10 cellular contexts compared by ENCODE assay signal in the genomic region with DNA sequence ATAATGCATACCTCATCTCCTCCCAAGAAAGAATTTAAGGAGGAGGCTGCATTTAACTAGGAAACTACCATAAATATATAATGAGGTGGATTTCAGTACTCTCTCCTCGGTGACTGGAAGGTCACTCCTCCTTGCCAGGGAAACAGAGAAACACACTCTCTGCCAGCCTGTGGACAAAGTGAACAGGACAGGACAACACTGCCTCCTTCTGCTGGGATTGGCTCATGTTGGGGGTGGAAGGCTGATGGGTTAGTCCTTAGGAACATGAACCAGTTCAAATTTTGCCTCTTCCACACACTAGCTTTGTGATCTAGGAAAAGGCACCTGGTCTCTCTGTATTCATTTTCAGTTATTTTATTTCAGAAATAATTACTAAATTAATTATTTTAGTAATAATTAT. TPM values are rescaled to one million over a fixed set of nuclear protein-coding genes. Genes with fewer than 3 reads are reported as not detected.
DNase-seq lines count a peak whose midpoint lies in the region; ATAC-seq and TF ChIP-seq lines count a peak whose summit lies in the region.
"Had no signal": no experiment of that assay in that cellular context is flagged by ENCODE, and none has a peak within 500 bp of the region (broad histone marks: within the 10 kb centered on the region; RNA-seq: fewer than 3 reads in every experiment).

No MANE protein-coding gene starts in this region.

- peaks cover 4% of the 10 kb centered on the region for H3K27me3 Mint-ChIP-seq in activated T-cell treated with anti-CD3 and anti-CD28 coated beads, Interleukin-2, amount 50 U/mL, for 4 hours (ENCODE audit: low read depth)

- TF ChIP-seq RAD21 in HCT116 (IDR thresholded peaks at IDR 0.05; ENCODE audit: low read depth), result peak; percentile 72

- H4K20me1 ChIP-seq in HCT116 (ENCODE audit: insufficient read depth), result no peaks in the 10 kb centered on the region

- H3K4me2 ChIP-seq in HCT116 (ENCODE audit: low read length), result no peak overlapping the region

- H3K79me2 ChIP-seq in HCT116 (ENCODE audit: insufficient read depth, low read length), result no peaks in the 10 kb centered on the region

- no peaks in the 10 kb centered on the region for H3K9me3 Mint-ChIP-seq in activated T-cell treated with anti-CD3 and anti-CD28 coated beads, Interleukin-2, amount 50 U/mL, for 4 hours
- H3K9me3 Mint-ChIP-seq: memory B cell had no signal

- in situ Hi-C loops in SK-MEL-5 (cut with HindIII; ENCODE audit: low pct_unique_long_range_greater_than_20kb, low sequenced_read_pairs), result no loop called here

- H3K27ac ChIP-seq in HCT116 (ENCODE audit: low read depth, low read length) (no peak overlapping the region), stomach (no peak overlapping the region)

- WGBS in stomach, 5 donors, result 19 to 52% (median 34%) methylated on average over 1 of the region's 1 CpG

- RAD21 ChIA-PET in HCT116 (lab: Charles Lee; ENCODE audit: low non-redundant PET in 1 of 2, low total read pairs in 2 of 2, uncharacterized antibody in 2 of 2, unreplicated experiment in 2 of 2), result interaction anchor here (0.7 to 2.0 kb wide), 4 partner anchors 12 to 1903 kb away, joined by 3 to 18 read pairs (median 6); no protein-coding TSS in a partner anchor

- TF ChIP-seq POLR2A in HCT116 (IDR thresholded peaks at IDR 0.05; ENCODE audit: borderline replicate concordance, extremely low read depth, insufficient read depth, insufficient read length) (no peak), stomach (IDR thresholded peaks at IDR 0.05) (no peak)

- intact Hi-C loops in HCT116 (cut with micrococcal nuclease), result loop anchor here (10.0 kb wide), 1 partner anchor 562 kb away; no protein-coding TSS in a partner anchor
- intact Hi-C loops in Right ventricle myocardium superior (cut with DNase I), result no loop called here
- intact Hi-C loops in stomach (cut with DNase I; ENCODE audit: low total_unique reads), result loop anchor here (10.0 kb wide), 1 partner anchor 102 kb away; no protein-coding TSS in a partner anchor

- POLR2A ChIA-PET in HCT116 (lab: Charles Lee), result no interaction called here

- no peaks in the 10 kb centered on the region for H3K9me2 ChIP-seq in HCT116 (ENCODE audit: insufficient read depth)

- H2AFZ ChIP-seq in HCT116 (ENCODE audit: low read depth, low read length, poor library complexity, severe bottlenecking), result no peak overlapping the region

- no peak overlapping the region for H3K4me3 ChIP-seq in HCT116 (replicated peaks in 1 of 2; ENCODE audit: low read depth in 1 of 2, low read length in 2 of 2)
- H3K4me3 ChIP-seq in stomach, result no peak overlapping the region

- ATAC-seq in HCT116 (peak; percentile 95), Right ventricle myocardium superior (ENCODE audit: poor library complexity) (peak; percentile 84)
- no peak for ATAC-seq in activated T-cell treated with anti-CD3 and anti-CD28 coated beads, Interleukin-2, amount 50 U/mL, for 4 hours

- no peaks in the 10 kb centered on the region for H3K27me3 ChIP-seq in HCT116 (ENCODE audit: insufficient read depth, low read length)
- no peaks in the 10 kb centered on the region for H3K27me3 ChIP-seq in stomach

- TF ChIP-seq CTCF in HCT116 (IDR thresholded peaks at IDR 0.05 in 2 of 3, conservative IDR thresholded peaks at IDR 0.05 in 1 of 3; ENCODE audit: borderline replicate concordance in 1 of 3, insufficient read depth in 1 of 3, low read depth in 2 of 3, low read length in 2 of 3) (peak; percentile 26 to 57 (median 39); a peak in 5 of 6 replicates), stomach (IDR thresholded peaks at IDR 0.05) (peak in 2 of 7 experiments; percentile 18 to 43)

- H3K36me3 ChIP-seq in HCT116 (ENCODE audit: control insufficient read depth in 1 of 2, insufficient read depth in 2 of 2, low read length in 2 of 2) (no peaks in the 10 kb centered on the region), stomach (no peaks in the 10 kb centered on the region)

- CTCF ChIA-PET in HCT116 (lab: Charles Lee), result interaction anchor here (1.1 to 7.7 kb wide), 3 partner anchors 12 to 120 kb away, joined by 3 to 63 read pairs (median 5); no protein-coding TSS in a partner anchor

- H3K4me1 ChIP-seq in HCT116 (ENCODE audit: control insufficient read depth in 1 of 2, insufficient read depth in 2 of 2, low read length in 2 of 2) (no peaks in the 10 kb centered on the region), stomach (peaks cover 0 to 11% (median 3%) of the 10 kb centered on the region in 4 donors)

- H3K4me3 Mint-ChIP-seq in activated T-cell treated with anti-CD3 and anti-CD28 coated beads, Interleukin-2, amount 50 U/mL, for 4 hours, result no peak overlapping the region
- H3K4me3 Mint-ChIP-seq: memory B cell had no signal

- H3K36me3 Mint-ChIP-seq in activated T-cell treated with anti-CD3 and anti-CD28 coated beads, Interleukin-2, amount 50 U/mL, for 4 hours (ENCODE audit: insufficient read depth), result no peaks in the 10 kb centered on the region
- H3K36me3 Mint-ChIP-seq: memory B cell had no signal

- no peak for TF ChIP-seq EP300 in stomach (IDR thresholded peaks at IDR 0.05)

- H3K4me1 Mint-ChIP-seq in activated T-cell treated with anti-CD3 and anti-CD28 coated beads, Interleukin-2, amount 50 U/mL, for 4 hours (ENCODE audit: low read depth), result no peaks in the 10 kb centered on the region

- H3K9me3 ChIP-seq in HCT116 (ENCODE audit: control insufficient read depth in 1 of 2, insufficient read depth in 1 of 2, low read depth in 1 of 2, low read length in 2 of 2), result peaks cover 0 to 6% of the 10 kb centered on the region in 2 experiments; a peak in 1 of 4 replicates
- H3K9me3 ChIP-seq in stomach, result no peaks in the 10 kb centered on the region

- DNase-seq in HCT116 (ENCODE audit: low read depth, low spot score) (no peak), SK-MEL-5 (ENCODE audit: low read depth, low spot score) (peak; percentile 79), Right ventricle myocardium superior (no peak), stomach (peak; percentile 29), UCSD-AML1 (lab: John Stamatoyannopoulos, UW; ENCODE audit: unreplicated experiment) (no peak)
- DNase-seq in activated T-cell treated with anti-CD3 and anti-CD28 coated beads, Interleukin-2, amount 50 U/mL, for 4 hours, result no peak
- no peak for DNase-seq in activated CD4-positive, CD25-positive, alpha-beta regulatory T cell (lab: John Stamatoyannopoulos, UW)
- DNase-seq: NCI-H2029 treated with DMSO at 0.1 percent for 48 hours; stimulated activated CD4-positive, alpha-beta T cell treated with anti-CD3 and anti-CD28 coated beads, Interleukin-2, amount 100 ng/mL, for 24 hours had no signal

- BruUV-seq in HCT116 (replicated peaks; lab: Mats Ljungman, UMichigan), result no TSS peak

- H3K9ac ChIP-seq in HCT116 (ENCODE audit: low read length), result no peak overlapping the region

TF ChIP-seq in HCT116, 20 proteins besides CTCF, POLR2A, EP300 and RAD21 (continues in another document):
- no peak for TF ChIP-seq SRF (IDR thresholded peaks at IDR 0.05; ENCODE audit: low read depth)
- no peak for TF ChIP-seq ATF3 (IDR thresholded peaks at IDR 0.05)
- no peak for TF ChIP-seq YY1 (IDR thresholded peaks at IDR 0.05; ENCODE audit: extremely low read depth, insufficient replicate concordance, low read depth, low read length)
- TF ChIP-seq JUND (IDR thresholded peaks at IDR 0.05), result no peak
- TF ChIP-seq SP1 (IDR thresholded peaks at IDR 0.05; ENCODE audit: low read depth), result no peak
- TF ChIP-seq MAX (IDR thresholded peaks at IDR 0.05), result no peak
- no peak for TF ChIP-seq CBX3 (IDR thresholded peaks at IDR 0.05; ENCODE audit: low read depth)
- no peak for TF ChIP-seq SIN3A (IDR thresholded peaks at IDR 0.05; ENCODE audit: low read depth)
- no peak for TF ChIP-seq FOSL1 (IDR thresholded peaks at IDR 0.05; ENCODE audit: low read depth)
- no peak for TF ChIP-seq TCF7L2 (IDR thresholded peaks at IDR 0.05; ENCODE audit: borderline replicate concordance, extremely low read depth, insufficient read depth, insufficient read length)
- TF ChIP-seq EZH2 (IDR thresholded peaks at IDR 0.05), result no peak
- TF ChIP-seq, protein P1, sequence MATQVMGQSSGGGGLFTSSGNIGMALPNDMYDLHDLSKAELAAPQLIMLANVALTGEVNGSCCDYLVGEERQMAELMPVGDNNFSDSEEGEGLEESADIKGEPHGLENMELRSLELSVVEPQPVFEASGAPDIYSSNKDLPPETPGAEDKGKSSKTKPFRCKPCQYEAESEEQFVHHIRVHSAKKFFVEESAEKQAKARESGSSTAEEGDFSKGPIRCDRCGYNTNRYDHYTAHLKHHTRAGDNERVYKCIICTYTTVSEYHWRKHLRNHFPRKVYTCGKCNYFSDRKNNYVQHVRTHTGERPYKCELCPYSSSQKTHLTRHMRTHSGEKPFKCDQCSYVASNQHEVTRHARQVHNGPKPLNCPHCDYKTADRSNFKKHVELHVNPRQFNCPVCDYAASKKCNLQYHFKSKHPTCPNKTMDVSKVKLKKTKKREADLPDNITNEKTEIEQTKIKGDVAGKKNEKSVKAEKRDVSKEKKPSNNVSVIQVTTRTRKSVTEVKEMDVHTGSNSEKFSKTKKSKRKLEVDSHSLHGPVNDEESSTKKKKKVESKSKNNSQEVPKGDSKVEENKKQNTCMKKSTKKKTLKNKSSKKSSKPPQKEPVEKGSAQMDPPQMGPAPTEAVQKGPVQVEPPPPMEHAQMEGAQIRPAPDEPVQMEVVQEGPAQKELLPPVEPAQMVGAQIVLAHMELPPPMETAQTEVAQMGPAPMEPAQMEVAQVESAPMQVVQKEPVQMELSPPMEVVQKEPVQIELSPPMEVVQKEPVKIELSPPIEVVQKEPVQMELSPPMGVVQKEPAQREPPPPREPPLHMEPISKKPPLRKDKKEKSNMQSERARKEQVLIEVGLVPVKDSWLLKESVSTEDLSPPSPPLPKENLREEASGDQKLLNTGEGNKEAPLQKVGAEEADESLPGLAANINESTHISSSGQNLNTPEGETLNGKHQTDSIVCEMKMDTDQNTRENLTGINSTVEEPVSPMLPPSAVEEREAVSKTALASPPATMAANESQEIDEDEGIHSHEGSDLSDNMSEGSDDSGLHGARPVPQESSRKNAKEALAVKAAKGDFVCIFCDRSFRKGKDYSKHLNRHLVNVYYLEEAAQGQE (IDR thresholded peaks at IDR 0.05; ENCODE audit: low read depth), result no peak

RNA-seq across cellular contexts. Expression of gene STEAP4, which starts 50.6 kb away (rescaled TPM):
- 0.15 TPM for total RNA-seq in HCT116 (2021; ENCODE audit: unreplicated experiment)
- 0.01 and 0.04 TPM in 2 replicates for polyA plus RNA-seq in HCT116 (2012)
- total RNA-seq in SK-MEL-5 (2014; rRNA removed; shearing (Covaris generic)), result not detected in 2 replicates
- polyA plus RNA-seq in SK-MEL-5 (2015; cell fraction: cytosol; rRNA removed), result not detected in 2 replicates
- polyA plus RNA-seq in SK-MEL-5 (2015; cell fraction: nucleus; rRNA removed), result not detected in 2 replicates
- 20.1 TPM for total RNA-seq in Right ventricle myocardium superior
- 10 to 100 TPM in 2 of 5 donors, 1 to 10 TPM in 3; 1.8 to 14.5 (median 3.1) TPM for total RNA-seq in stomach
- 1 to 10 TPM; 1.5 to 2.4 (median 2.3) TPM for polyA plus RNA-seq in stomach
- under 1 TPM; 0.05 to 0.10 (median 0.05) TPM for total RNA-seq in activated T-cell treated with anti-CD3 and anti-CD28 coated beads, Interleukin-2, amount 50 U/mL, for 4 hours

Comparison
In these comparisons a context has a peak if more than half of its experiments do, and no peak if none do; other contexts are left out.
1. ATAC-seq: peak in HCT116 (single experiment) and Right ventricle myocardium superior (single experiment); none in activated T-cell treated with anti-CD3 and anti-CD28 coated beads, Interleukin-2, amount 50 U/mL, for 4 hours (0 of 2).
2. DNase-seq: peak in SK-MEL-5 (single experiment) and stomach (single experiment); none in HCT116 (single experiment), Right ventricle myocardium superior (single experiment), activated T-cell treated with anti-CD3 and anti-CD28 coated beads, Interleukin-2, amount 50 U/mL, for 4 hours (single experiment), activated CD4-positive, CD25-positive, alpha-beta regulatory T cell (0 of 4) and UCSD-AML1 (single experiment).